9 cellular contexts compared by ENCODE assay signal in genomic region chr7:2157473-2158279, GRCh38.
DNase-seq lines count a peak whose midpoint lies in the region; ATAC-seq, FAIRE-seq and TF ChIP-seq lines count a peak whose summit lies in the region.
"Had no signal": no experiment of that assay in that cellular context is flagged by ENCODE, and none has a peak within 500 bp of the region (broad histone marks: within the 10 kb centered on the region; RNA-seq: fewer than 3 reads in every experiment).

No MANE protein-coding gene starts in this region.

- H3K36me3 ChIP-seq in SK-N-MC (ENCODE audit: insufficient read depth, low read length) (peaks cover 3% of the 10 kb centered on the region; the same call in 1 of the 2 replicates), left ventricle myocardium inferior (no peaks in the 10 kb centered on the region), stomach smooth muscle (ENCODE audit: control insufficient read depth in 2 of 2, insufficient read depth in 2 of 2, low read length in 2 of 2) (no peaks in the 10 kb centered on the region)

- FAIRE-seq in D721Med (lab: Jason Lieb, UNC): no peak

- no peak for ATAC-seq in HG02840 (IDR thresholded peaks at IDR 0.05; ENCODE audit: low FRiP score, unreplicated experiment)

- H3K27me3 ChIP-seq in left ventricle myocardium inferior (ENCODE audit: low read depth) (no peaks in the 10 kb centered on the region), stomach smooth muscle (ENCODE audit: control insufficient read depth in 1 of 2, insufficient read depth in 2 of 2, low read length in 2 of 2) (no peaks in the 10 kb centered on the region)

- no peak overlapping the region for H3K4me3 ChIP-seq in SK-N-MC
- no peak overlapping the region for H3K4me3 ChIP-seq in left ventricle myocardium inferior
- peak overlapping the region; percentile 9 to 40 for H3K4me3 ChIP-seq in stomach smooth muscle (ENCODE audit: low read length in 2 of 2)

- H3K9me3 ChIP-seq in SK-N-MC (ENCODE audit: low read depth, low read length) (no peaks in the 10 kb centered on the region), left ventricle myocardium inferior (replicated peaks) (no peaks in the 10 kb centered on the region), stomach smooth muscle (ENCODE audit: control insufficient read depth in 2 of 2, low read length in 2 of 2) (no peaks in the 10 kb centered on the region)

- H3K27ac ChIP-seq in SK-N-MC (peak overlapping the region; percentile 39), left ventricle myocardium inferior (replicated peaks) (peak overlapping the region; percentile 69), stomach smooth muscle (ENCODE audit: low read length) (peak overlapping the region; percentile 88)

- H3K4me1 ChIP-seq in left ventricle myocardium inferior: peaks cover 35% of the 10 kb centered on the region
- H3K4me1 ChIP-seq in stomach smooth muscle (ENCODE audit: control insufficient read depth, insufficient read depth, low read length): peaks cover 31% of the 10 kb centered on the region

- intact Hi-C loops in left ventricle myocardium inferior (cut with micrococcal nuclease): no loop called here

- TF ChIP-seq CTCF in left ventricle myocardium inferior (IDR thresholded peaks at IDR 0.05; ENCODE audit: borderline replicate concordance) (no peak), D721Med (IDR thresholded peaks at IDR 0.05; ENCODE audit: insufficient read depth, missing control alignments) (no peak)

- peak; percentile 49 for DNase-seq in activated effector memory CD4-positive, alpha-beta T cell treated with anti-CD3 and anti-CD28 coated beads, Interleukin-2, amount 50 U/mL, for 16 hours
- no peak for DNase-seq in activated effector memory CD4-positive, alpha-beta T cell treated with Interleukin-2 at 50 U/mL for 16 hours
- DNase-seq in SK-N-MC (ENCODE audit: low read depth, low spot score): no peak
- DNase-seq in left ventricle myocardium inferior: peak; percentile 29
- DNase-seq in NK-92 (lab: John Stamatoyannopoulos, UW; ENCODE audit: unreplicated experiment): no peak
- DNase-seq in D721Med (ENCODE audit: insufficient read length, low spot score): no peak
- DNase-seq: CD4-positive, CD25-positive, alpha-beta regulatory T cell had no signal

- H3K9ac ChIP-seq in SK-N-MC (ENCODE audit: insufficient read length) (no peak overlapping the region), stomach smooth muscle (ENCODE audit: low read length in 2 of 2) (peak overlapping the region; percentile 62 to 68)

Comparison
In these comparisons a context has a peak if more than half of its experiments do, and no peak if none do; other contexts are left out.
1. DNase-seq: peak in activated effector memory CD4-positive, alpha-beta T cell treated with anti-CD3 and anti-CD28 coated beads, Interleukin-2, amount 50 U/mL, for 16 hours (single experiment) and left ventricle myocardium inferior (single experiment); none in activated effector memory CD4-positive, alpha-beta T cell treated with Interleukin-2 at 50 U/mL for 16 hours (single experiment), SK-N-MC (single experiment), NK-92 (single experiment) and D721Med (single experiment).
2. H3K4me3 ChIP-seq: peak in stomach smooth muscle (2 of 2); none in SK-N-MC (single experiment) and left ventricle myocardium inferior (single experiment).
3. Peak in every context shown above with its lines, with median percentiles within 50 percentile points of each other: H3K27ac ChIP-seq.